ENCODE assay signal across 1 cellular context in the genomic region with DNA sequence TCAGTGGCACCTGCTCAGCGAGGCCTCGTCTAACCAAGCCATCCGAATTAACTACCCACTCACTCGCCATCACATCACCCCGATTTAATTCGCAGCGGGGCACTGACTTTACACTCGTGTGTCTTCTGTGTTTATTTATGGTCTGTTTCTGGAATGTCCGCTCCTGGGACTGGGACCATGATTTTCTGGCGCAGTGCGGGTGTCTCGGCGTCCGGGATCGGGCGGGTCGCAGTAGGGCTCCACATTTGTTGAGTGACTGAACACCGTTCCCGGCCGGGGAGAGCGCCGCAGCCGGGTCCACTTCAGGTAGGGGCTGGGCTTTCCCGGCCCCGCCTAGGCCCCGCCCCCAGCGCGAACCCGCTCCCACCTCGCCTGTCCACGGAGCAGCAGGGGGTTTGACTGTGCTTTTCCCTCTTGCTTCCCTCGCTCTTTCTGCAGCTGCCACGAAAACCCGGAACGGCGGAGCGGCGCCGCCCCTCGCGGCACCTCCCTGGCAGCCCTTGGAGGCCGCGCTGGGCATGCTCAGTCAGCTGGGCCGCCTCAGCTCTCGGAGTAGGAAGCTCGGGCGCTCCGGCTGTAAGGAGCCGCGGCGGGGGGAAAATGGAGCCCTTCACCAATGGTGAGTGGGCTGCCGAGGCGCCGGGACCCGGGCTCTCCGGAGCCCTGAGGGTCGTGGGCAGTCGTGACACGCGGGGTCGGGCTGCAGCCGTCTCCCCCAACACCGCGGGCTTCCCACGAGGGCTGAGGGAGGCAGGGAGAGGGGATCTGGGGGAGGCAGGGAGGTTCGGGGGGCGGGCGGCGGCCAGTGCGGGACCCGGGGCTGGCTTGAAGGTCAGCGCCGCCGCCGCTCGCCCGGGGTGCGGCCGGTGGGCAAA.
TF ChIP-seq lines count a peak whose summit lies in the region.

A gene (plus strand): TSS at position 525 of the 875 bp plus-strand sequence. CDS start 76 bp downstream, at position 601.

TF ChIP-seq in HepG2, 621 proteins besides CTCF, POLR2A, EP300 and RAD21 (continued from another document and continues in another):
- TF ChIP-seq, protein P1, sequence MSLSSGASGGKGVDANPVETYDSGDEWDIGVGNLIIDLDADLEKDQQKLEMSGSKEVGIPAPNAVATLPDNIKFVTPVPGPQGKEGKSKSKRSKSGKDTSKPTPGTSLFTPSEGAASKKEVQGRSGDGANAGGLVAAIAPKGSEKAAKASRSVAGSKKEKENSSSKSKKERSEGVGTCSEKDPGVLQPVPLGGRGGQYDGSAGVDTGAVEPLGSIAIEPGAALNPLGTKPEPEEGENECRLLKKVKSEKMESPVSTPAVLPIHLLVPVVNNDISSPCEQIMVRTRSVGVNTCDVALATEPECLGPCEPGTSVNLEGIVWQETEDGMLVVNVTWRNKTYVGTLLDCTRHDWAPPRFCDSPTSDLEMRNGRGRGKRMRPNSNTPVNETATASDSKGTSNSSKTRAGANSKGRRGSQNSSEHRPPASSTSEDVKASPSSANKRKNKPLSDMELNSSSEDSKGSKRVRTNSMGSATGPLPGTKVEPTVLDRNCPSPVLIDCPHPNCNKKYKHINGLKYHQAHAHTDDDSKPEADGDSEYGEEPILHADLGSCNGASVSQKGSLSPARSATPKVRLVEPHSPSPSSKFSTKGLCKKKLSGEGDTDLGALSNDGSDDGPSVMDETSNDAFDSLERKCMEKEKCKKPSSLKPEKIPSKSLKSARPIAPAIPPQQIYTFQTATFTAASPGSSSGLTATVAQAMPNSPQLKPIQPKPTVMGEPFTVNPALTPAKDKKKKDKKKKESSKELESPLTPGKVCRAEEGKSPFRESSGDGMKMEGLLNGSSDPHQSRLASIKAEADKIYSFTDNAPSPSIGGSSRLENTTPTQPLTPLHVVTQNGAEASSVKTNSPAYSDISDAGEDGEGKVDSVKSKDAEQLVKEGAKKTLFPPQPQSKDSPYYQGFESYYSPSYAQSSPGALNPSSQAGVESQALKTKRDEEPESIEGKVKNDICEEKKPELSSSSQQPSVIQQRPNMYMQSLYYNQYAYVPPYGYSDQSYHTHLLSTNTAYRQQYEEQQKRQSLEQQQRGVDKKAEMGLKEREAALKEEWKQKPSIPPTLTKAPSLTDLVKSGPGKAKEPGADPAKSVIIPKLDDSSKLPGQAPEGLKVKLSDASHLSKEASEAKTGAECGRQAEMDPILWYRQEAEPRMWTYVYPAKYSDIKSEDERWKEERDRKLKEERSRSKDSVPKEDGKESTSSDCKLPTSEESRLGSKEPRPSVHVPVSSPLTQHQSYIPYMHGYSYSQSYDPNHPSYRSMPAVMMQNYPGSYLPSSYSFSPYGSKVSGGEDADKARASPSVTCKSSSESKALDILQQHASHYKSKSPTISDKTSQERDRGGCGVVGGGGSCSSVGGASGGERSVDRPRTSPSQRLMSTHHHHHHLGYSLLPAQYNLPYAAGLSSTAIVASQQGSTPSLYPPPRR (CRISPR knock-in tag; IDR thresholded peaks at IDR 0.05; ENCODE audit: borderline replicate concordance) = peak; percentile 45; the same call in 1 of the 2 replicates
- TF ChIP-seq SAFB2 (CRISPR knock-in tag; IDR thresholded peaks at IDR 0.05; ENCODE audit: borderline replicate concordance, low read depth) (no peak), ZNF556 (CRISPR knock-in tag; IDR thresholded peaks at IDR 0.05; ENCODE audit: borderline replicate concordance) (peak; percentile 68; the same call in 1 of the 2 replicates), ZNF547 (CRISPR knock-in tag; IDR thresholded peaks at IDR 0.05) (0 out of 2 replicates have a peak, but pooled peaks have one; percentile 5), RXRB (CRISPR knock-in tag; IDR thresholded peaks at IDR 0.05; ENCODE audit: borderline replicate concordance) (peak; percentile 72), NPAS2 (CRISPR knock-in tag; IDR thresholded peaks at IDR 0.05; ENCODE audit: borderline replicate concordance) (no peak), ELF1 (CRISPR knock-in tag; IDR thresholded peaks at IDR 0.05) (peak; percentile 81), ZNF232 (CRISPR knock-in tag; IDR thresholded peaks at IDR 0.05; ENCODE audit: borderline replicate concordance) (no peak; the same call in 1 of the 2 replicates), ZNF160 (CRISPR knock-in tag; IDR thresholded peaks at IDR 0.05) (no peak), POLR2G (IDR thresholded peaks at IDR 0.05; ENCODE audit: low read depth, low read length) (peak; percentile 78), PPARG (CRISPR knock-in tag; conservative IDR thresholded peaks at IDR 0.05) (peak; percentile 28), HES4 (CRISPR knock-in tag; IDR thresholded peaks at IDR 0.05; ENCODE audit: borderline replicate concordance) (no peak), ZFP36L2 (CRISPR knock-in tag; IDR thresholded peaks at IDR 0.05) (0 out of 2 replicates have a peak, but pooled peaks have one; percentile 69), MTF2 (CRISPR knock-in tag; IDR thresholded peaks at IDR 0.05; ENCODE audit: borderline replicate concordance) (no peak), ZNF329 (CRISPR knock-in tag; IDR thresholded peaks at IDR 0.05; ENCODE audit: low read depth) (peak; percentile 70)
- TF ChIP-seq, protein P2, sequence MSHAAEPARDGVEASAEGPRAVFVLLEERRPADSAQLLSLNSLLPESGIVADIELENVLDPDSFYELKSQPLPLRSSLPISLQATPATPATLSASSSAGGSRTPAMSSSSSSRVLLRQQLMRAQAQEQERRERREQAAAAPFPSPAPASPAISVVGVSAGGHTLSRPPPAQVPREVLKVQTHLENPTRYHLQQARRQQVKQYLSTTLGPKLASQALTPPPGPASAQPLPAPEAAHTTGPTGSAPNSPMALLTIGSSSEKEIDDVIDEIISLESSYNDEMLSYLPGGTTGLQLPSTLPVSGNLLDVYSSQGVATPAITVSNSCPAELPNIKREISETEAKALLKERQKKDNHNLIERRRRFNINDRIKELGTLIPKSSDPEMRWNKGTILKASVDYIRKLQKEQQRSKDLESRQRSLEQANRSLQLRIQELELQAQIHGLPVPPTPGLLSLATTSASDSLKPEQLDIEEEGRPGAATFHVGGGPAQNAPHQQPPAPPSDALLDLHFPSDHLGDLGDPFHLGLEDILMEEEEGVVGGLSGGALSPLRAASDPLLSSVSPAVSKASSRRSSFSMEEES (CRISPR knock-in tag; IDR thresholded peaks at IDR 0.05) = peak; percentile 59; the same call in 1 of the 2 replicates
- TF ChIP-seq, protein P3, sequence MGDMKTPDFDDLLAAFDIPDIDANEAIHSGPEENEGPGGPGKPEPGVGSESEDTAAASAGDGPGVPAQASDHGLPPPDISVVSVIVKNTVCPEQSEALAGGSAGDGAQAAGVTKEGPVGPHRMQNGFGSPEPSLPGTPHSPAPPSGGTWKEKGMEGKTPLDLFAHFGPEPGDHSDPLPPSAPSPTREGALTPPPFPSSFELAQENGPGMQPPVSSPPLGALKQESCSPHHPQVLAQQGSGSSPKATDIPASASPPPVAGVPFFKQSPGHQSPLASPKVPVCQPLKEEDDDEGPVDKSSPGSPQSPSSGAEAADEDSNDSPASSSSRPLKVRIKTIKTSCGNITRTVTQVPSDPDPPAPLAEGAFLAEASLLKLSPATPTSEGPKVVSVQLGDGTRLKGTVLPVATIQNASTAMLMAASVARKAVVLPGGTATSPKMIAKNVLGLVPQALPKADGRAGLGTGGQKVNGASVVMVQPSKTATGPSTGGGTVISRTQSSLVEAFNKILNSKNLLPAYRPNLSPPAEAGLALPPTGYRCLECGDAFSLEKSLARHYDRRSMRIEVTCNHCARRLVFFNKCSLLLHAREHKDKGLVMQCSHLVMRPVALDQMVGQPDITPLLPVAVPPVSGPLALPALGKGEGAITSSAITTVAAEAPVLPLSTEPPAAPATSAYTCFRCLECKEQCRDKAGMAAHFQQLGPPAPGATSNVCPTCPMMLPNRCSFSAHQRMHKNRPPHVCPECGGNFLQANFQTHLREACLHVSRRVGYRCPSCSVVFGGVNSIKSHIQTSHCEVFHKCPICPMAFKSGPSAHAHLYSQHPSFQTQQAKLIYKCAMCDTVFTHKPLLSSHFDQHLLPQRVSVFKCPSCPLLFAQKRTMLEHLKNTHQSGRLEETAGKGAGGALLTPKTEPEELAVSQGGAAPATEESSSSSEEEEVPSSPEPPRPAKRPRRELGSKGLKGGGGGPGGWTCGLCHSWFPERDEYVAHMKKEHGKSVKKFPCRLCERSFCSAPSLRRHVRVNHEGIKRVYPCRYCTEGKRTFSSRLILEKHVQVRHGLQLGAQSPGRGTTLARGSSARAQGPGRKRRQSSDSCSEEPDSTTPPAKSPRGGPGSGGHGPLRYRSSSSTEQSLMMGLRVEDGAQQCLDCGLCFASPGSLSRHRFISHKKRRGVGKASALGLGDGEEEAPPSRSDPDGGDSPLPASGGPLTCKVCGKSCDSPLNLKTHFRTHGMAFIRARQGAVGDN (CRISPR knock-in tag; IDR thresholded peaks at IDR 0.05) = peak; percentile 39
- TF ChIP-seq, protein P4, sequence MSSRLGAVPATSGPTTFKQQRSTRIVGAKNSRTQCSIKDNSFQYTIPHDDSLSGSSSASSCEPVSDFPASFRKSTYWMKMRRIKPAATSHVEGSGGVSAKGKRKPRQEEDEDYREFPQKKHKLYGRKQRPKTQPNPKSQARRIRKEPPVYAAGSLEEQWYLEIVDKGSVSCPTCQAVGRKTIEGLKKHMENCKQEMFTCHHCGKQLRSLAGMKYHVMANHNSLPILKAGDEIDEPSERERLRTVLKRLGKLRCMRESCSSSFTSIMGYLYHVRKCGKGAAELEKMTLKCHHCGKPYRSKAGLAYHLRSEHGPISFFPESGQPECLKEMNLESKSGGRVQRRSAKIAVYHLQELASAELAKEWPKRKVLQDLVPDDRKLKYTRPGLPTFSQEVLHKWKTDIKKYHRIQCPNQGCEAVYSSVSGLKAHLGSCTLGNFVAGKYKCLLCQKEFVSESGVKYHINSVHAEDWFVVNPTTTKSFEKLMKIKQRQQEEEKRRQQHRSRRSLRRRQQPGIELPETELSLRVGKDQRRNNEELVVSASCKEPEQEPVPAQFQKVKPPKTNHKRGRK (CRISPR knock-in tag; IDR thresholded peaks at IDR 0.05) = no peak
- TF ChIP-seq, protein P5, sequence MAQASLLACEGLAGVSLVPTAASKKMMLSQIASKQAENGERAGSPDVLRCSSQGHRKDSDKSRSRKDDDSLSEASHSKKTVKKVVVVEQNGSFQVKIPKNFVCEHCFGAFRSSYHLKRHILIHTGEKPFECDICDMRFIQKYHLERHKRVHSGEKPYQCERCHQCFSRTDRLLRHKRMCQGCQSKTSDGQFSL (CRISPR knock-in tag; IDR thresholded peaks at IDR 0.05) = 0 out of 2 replicates have a peak, but pooled peaks have one; percentile 2
- TF ChIP-seq, protein P6, sequence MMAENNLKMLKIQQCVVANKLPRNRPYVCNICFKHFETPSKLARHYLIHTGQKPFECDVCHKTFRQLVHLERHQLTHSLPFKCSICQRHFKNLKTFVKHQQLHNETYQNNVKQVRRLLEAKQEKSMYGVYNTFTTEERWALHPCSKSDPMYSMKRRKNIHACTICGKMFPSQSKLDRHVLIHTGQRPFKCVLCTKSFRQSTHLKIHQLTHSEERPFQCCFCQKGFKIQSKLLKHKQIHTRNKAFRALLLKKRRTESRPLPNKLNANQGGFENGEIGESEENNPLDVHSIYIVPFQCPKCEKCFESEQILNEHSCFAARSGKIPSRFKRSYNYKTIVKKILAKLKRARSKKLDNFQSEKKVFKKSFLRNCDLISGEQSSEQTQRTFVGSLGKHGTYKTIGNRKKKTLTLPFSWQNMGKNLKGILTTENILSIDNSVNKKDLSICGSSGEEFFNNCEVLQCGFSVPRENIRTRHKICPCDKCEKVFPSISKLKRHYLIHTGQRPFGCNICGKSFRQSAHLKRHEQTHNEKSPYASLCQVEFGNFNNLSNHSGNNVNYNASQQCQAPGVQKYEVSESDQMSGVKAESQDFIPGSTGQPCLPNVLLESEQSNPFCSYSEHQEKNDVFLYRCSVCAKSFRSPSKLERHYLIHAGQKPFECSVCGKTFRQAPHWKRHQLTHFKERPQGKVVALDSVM (CRISPR knock-in tag; IDR thresholded peaks at IDR 0.05) = peak; percentile 87
- TF ChIP-seq, protein P7, sequence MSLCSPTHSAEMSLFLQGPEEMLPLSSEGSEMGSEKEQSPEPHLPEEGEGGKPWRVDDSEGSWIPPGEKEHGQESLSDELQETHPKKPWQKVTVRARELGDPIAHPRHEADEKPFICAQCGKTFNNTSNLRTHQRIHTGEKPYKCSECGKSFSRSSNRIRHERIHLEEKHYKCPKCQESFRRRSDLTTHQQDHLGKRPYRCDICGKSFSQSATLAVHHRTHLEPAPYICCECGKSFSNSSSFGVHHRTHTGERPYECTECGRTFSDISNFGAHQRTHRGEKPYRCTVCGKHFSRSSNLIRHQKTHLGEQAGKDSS (CRISPR knock-in tag; IDR thresholded peaks at IDR 0.05; ENCODE audit: borderline replicate concordance, low read depth) = peak; percentile 46; the same call in 1 of the 2 replicates
- TF ChIP-seq, protein P8, sequence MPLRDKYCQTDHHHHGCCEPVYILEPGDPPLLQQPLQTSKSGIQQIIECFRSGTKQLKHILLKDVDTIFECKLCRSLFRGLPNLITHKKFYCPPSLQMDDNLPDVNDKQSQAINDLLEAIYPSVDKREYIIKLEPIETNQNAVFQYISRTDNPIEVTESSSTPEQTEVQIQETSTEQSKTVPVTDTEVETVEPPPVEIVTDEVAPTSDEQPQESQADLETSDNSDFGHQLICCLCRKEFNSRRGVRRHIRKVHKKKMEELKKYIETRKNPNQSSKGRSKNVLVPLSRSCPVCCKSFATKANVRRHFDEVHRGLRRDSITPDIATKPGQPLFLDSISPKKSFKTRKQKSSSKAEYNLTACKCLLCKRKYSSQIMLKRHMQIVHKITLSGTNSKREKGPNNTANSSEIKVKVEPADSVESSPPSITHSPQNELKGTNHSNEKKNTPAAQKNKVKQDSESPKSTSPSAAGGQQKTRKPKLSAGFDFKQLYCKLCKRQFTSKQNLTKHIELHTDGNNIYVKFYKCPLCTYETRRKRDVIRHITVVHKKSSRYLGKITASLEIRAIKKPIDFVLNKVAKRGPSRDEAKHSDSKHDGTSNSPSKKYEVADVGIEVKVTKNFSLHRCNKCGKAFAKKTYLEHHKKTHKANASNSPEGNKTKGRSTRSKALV (CRISPR knock-in tag; IDR thresholded peaks at IDR 0.05) = no peak
- TF ChIP-seq, protein P9, sequence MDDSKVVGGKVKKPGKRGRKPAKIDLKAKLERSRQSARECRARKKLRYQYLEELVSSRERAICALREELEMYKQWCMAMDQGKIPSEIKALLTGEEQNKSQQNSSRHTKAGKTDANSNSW (CRISPR knock-in tag; IDR thresholded peaks at IDR 0.05; ENCODE audit: borderline replicate concordance) = no peak
- TF ChIP-seq, protein P10, sequence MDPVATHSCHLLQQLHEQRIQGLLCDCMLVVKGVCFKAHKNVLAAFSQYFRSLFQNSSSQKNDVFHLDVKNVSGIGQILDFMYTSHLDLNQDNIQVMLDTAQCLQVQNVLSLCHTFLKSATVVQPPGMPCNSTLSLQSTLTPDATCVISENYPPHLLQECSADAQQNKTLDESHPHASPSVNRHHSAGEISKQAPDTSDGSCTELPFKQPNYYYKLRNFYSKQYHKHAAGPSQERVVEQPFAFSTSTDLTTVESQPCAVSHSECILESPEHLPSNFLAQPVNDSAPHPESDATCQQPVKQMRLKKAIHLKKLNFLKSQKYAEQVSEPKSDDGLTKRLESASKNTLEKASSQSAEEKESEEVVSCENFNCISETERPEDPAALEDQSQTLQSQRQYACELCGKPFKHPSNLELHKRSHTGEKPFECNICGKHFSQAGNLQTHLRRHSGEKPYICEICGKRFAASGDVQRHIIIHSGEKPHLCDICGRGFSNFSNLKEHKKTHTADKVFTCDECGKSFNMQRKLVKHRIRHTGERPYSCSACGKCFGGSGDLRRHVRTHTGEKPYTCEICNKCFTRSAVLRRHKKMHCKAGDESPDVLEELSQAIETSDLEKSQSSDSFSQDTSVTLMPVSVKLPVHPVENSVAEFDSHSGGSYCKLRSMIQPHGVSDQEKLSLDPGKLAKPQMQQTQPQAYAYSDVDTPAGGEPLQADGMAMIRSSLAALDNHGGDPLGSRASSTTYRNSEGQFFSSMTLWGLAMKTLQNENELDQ (CRISPR knock-in tag; IDR thresholded peaks at IDR 0.05; ENCODE audit: borderline replicate concordance) = no peak
